Comparison of ENCODE assay signal across 9 cellular contexts in the genomic region with DNA sequence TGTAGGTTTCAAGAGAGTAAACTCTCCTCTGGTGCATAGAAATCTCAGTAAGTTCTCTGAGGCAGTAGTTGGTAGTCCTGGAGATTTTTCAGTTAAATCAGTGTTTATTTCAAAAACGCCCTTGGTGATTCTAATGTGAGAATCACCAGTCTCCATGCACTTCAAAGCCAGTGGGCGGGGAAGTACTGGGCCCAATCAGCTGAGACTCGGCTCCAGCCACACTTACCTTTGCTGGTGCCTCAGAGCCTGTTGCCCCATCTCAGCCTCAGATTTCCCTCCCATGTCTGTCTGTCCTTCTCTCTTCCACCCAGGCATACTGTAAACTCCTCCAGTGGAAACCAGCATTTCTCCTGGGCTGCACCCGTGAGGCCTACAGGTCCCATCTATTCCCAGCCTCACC. TPM values are rescaled to one million over a fixed set of nuclear protein-coding genes. Genes with fewer than 3 reads are reported as not detected.
A peak's percentile ranks its signal among the peaks of the same experiment; 100 is the strongest.
DNase-seq lines count a peak whose midpoint lies in the region; ATAC-seq and TF ChIP-seq lines count a peak whose summit lies in the region.
"Had no signal": no experiment of that assay in that cellular context is flagged by ENCODE, and none has a peak within 500 bp of the region (broad histone marks: within the 10 kb centered on the region; RNA-seq: fewer than 3 reads in every experiment).

No MANE protein-coding gene starts in this region.

- H3K56ac ChIP-seq in H9 (ENCODE audit: insufficient read length, low read depth, low read length), result no peak overlapping the region

- no peaks in the 10 kb centered on the region for H4K20me1 ChIP-seq in H9 (ENCODE audit: control insufficient read depth, insufficient read depth, insufficient read length)

- H2BK120ac ChIP-seq in H9 (ENCODE audit: low read depth, low read length, poor library complexity, severe bottlenecking), result no peak overlapping the region

- no peak overlapping the region; a peak in 1 of 5 replicates for H3K4me3 Mint-ChIP-seq in H9
- no peak overlapping the region for H3K4me3 Mint-ChIP-seq in osteocyte (ENCODE audit: unreplicated experiment)

- no CpG with 5 or more reads among the region's 4 CpGs for WGBS in H9 (ENCODE audit: extremely low coverage, insufficient read length, low lambda C conversion rate)
- 73 to 81% (median 76%) methylated on average over 4 of the region's 4 CpGs for WGBS in adrenal gland, 4 donors

- H4K91ac ChIP-seq in H9 (ENCODE audit: insufficient read length, low read depth, low read length), result no peak overlapping the region

- DNase-seq in H9 (peak; percentile 58), adrenal gland (no peak), lung microvascular endothelial cell (ENCODE audit: low read depth in 2 of 2) (peak; percentile 16 to 21), osteocyte (ENCODE audit: extremely low spot score, unreplicated experiment) (no peak), DMS79 (lab: John Stamatoyannopoulos, UW) (no peak)
- DNase-seq: NCI-H1694 had no signal

- H3K4me2 ChIP-seq in H9 (ENCODE audit: insufficient read depth, insufficient read length, low read length), result no peak overlapping the region

- H3K36me3 ChIP-seq in ACC112 (ENCODE audit: insufficient read depth, low read length) (no peaks in the 10 kb centered on the region), adrenal gland (replicated peaks in 1 of 2) (no peaks in the 10 kb centered on the region)

- peak overlapping the region in 1 of 3 experiments; percentile 30; a peak in 1 of 7 replicates for H3K27ac Mint-ChIP-seq in H9
- H3K27ac Mint-ChIP-seq in osteocyte (ENCODE audit: unreplicated experiment), result no peak overlapping the region

- no peak overlapping the region for H2BK5ac ChIP-seq in H9 (ENCODE audit: insufficient read length, low read length)

- H3K18ac ChIP-seq in H9 (ENCODE audit: insufficient read length, low read depth, low read length), result no peak overlapping the region

- H2AFZ ChIP-seq in ACC112 (ENCODE audit: low read length, unreplicated experiment), result peak overlapping the region; percentile 54
- no peak overlapping the region for H2AFZ ChIP-seq in H9 (ENCODE audit: low read length)

- H3K4me3 ChIP-seq in ACC112 (ENCODE audit: low read depth, low read length), result peak overlapping the region; percentile 55
- no peak overlapping the region for H3K4me3 ChIP-seq in adrenal gland

- H3K79me1 ChIP-seq in H9 (ENCODE audit: insufficient read depth, low read depth, low read length, poor library complexity, severe bottlenecking), result no peaks in the 10 kb centered on the region

- H2BK20ac ChIP-seq in H9 (ENCODE audit: low read depth, low read length, poor library complexity, severe bottlenecking), result no peak overlapping the region

- no peak overlapping the region for H4K8ac ChIP-seq in H9 (replicated peaks; ENCODE audit: insufficient read length, low read depth, low read length)

- H3K36me3 Mint-ChIP-seq in H9 (ENCODE audit: insufficient read depth in 1 of 3, low read depth in 3 of 3), result no peaks in the 10 kb centered on the region
- no peaks in the 10 kb centered on the region for H3K36me3 Mint-ChIP-seq in osteocyte (ENCODE audit: unreplicated experiment)

- intact Hi-C loops in adrenal gland (cut with DNase I), result no loop called here

- TF ChIP-seq CTCF in H9 (conservative IDR thresholded peaks at IDR 0.05) (no peak), adrenal gland (IDR thresholded peaks at IDR 0.05) (no peak), osteocyte (IDR thresholded peaks at IDR 0.05) (no peak)

- no peak overlapping the region for H2BK15ac ChIP-seq in H9 (ENCODE audit: low read depth, low read length)

- ATAC-seq in GM19463 (IDR thresholded peaks at IDR 0.05; ENCODE audit: unreplicated experiment) (no peak), GM19452 (IDR thresholded peaks at IDR 0.05; ENCODE audit: unreplicated experiment) (no peak)

- H3K9me3 Mint-ChIP-seq in H9, result no peaks in the 10 kb centered on the region
- no peaks in the 10 kb centered on the region for H3K9me3 Mint-ChIP-seq in osteocyte (ENCODE audit: unreplicated experiment)

- H2AK5ac ChIP-seq in H9 (ENCODE audit: insufficient read length, low read length), result no peak overlapping the region

- H3K9me3 ChIP-seq in H9 (ENCODE audit: control insufficient read depth, low read depth, low read length), result no peaks in the 10 kb centered on the region
- no peaks in the 10 kb centered on the region for H3K9me3 ChIP-seq in adrenal gland (replicated peaks in 1 of 3)

- no peak overlapping the region for H3K9ac ChIP-seq in H9 (ENCODE audit: extremely low read depth, insufficient read length, low read length)

- no peak overlapping the region for H3K23ac ChIP-seq in H9 (ENCODE audit: insufficient read length, low read depth, low read length)

- H4K5ac ChIP-seq in H9 (ENCODE audit: insufficient read length, low read depth, low read length), result no peak overlapping the region

- H3K79me2 ChIP-seq in ACC112 (ENCODE audit: control insufficient read depth, insufficient read depth, low read length, unreplicated experiment) (no peaks in the 10 kb centered on the region), H9 (ENCODE audit: insufficient read depth, low read length) (no peaks in the 10 kb centered on the region)

- peak overlapping the region; percentile 45; the same call in 1 of the 2 replicates for H3K14ac ChIP-seq in H9 (ENCODE audit: insufficient read depth, low read length)

- no peaks in the 10 kb centered on the region for H3K23me2 ChIP-seq in H9 (ENCODE audit: insufficient read length, low read depth, low read length, poor library complexity, severe bottlenecking)

- no peak for TF ChIP-seq POLR2A in adrenal gland (IDR thresholded peaks at IDR 0.05)

- H3T11ph ChIP-seq in H9 (ENCODE audit: low read length), result no peak overlapping the region

- peaks cover 17 to 23% of the 10 kb centered on the region in 2 experiments for H3K4me1 Mint-ChIP-seq in H9
- peaks cover 7% of the 10 kb centered on the region for H3K4me1 Mint-ChIP-seq in osteocyte (ENCODE audit: unreplicated experiment)

- H3K27me3 ChIP-seq in ACC112 (ENCODE audit: insufficient read depth, low read length), result no peaks in the 10 kb centered on the region
- H3K27me3 ChIP-seq in H9 (ENCODE audit: insufficient read depth, low read length), result no peaks in the 10 kb centered on the region
- no peaks in the 10 kb centered on the region for H3K27me3 ChIP-seq in adrenal gland

- H2BK12ac ChIP-seq in H9 (ENCODE audit: insufficient read length, low read depth, low read length), result no peak overlapping the region

- no peak overlapping the region for H3K4ac ChIP-seq in H9 (ENCODE audit: low read depth, low read length)

- peaks cover 26% of the 10 kb centered on the region for H3K27me3 Mint-ChIP-seq in H9 (ENCODE audit: low read depth)
- peaks cover 15% of the 10 kb centered on the region for H3K27me3 Mint-ChIP-seq in osteocyte (ENCODE audit: unreplicated experiment)

- H3K27ac ChIP-seq in ACC112 (ENCODE audit: low read depth, low read length) (peak overlapping the region; percentile 65), H9 (ENCODE audit: insufficient read length, low read depth, low read length) (no peak overlapping the region), adrenal gland (peak overlapping the region in 3 of 5 donors; percentile 57 to 73 (median 60))

- H3K4me1 ChIP-seq in ACC112 (ENCODE audit: control insufficient read depth, insufficient read depth, low read length, unreplicated experiment) (peaks cover 24% of the 10 kb centered on the region), H9 (ENCODE audit: insufficient read depth, low read length) (peaks cover 3% of the 10 kb centered on the region), adrenal gland (replicated peaks in 1 of 2) (peaks cover 8 to 19% of the 10 kb centered on the region in 2 donors)

RNA-seq across cellular contexts. Expression of a gene that starts 7.4 kb away (rescaled TPM):
- total RNA-seq in H9 (2021) (6.4 and 6.5 TPM in 2 replicates), adrenal gland (100 to 1,000 TPM in 7 of 8 donors, 10 to 100 TPM in 1; 95.5 to 246 (median 122) TPM), lung microvascular endothelial cell (60.1 and 79.4 TPM in 2 replicates), osteocyte (29.2 and 29.9 TPM in 2 replicates)
- 100 to 1,000 TPM; 110 to 271 (median 154) TPM for polyA plus RNA-seq in adrenal gland

Comparison
In these comparisons a context has a peak if more than half of its experiments do, and no peak if none do; other contexts are left out.
1. DNase-seq: peak in H9 (single experiment) and lung microvascular endothelial cell (2 of 2); none in adrenal gland (0 of 7), osteocyte (single experiment) and DMS79 (single experiment).